Comparison of ENCODE assay signal across 1 cellular context in genomic region chr18:77074431-77074830, GRCh38.
TF ChIP-seq lines count a peak whose summit lies in the region.

No MANE protein-coding gene starts in this region.

TF ChIP-seq in HepG2, 621 proteins besides CTCF, POLR2A, EP300 and RAD21:
- TF ChIP-seq HOMEZ (CRISPR knock-in tag; IDR thresholded peaks at IDR 0.05; ENCODE audit: low read depth) (no peak), ZBTB42 (CRISPR knock-in tag; IDR thresholded peaks at IDR 0.05) (no peak), AFF4 (CRISPR knock-in tag; IDR thresholded peaks at IDR 0.05) (no peak), XRCC5 (optimal IDR thresholded peaks at IDR 0.05; ENCODE audit: low read length) (no peak), SMYD3 (CRISPR knock-in tag; IDR thresholded peaks at IDR 0.05) (no peak), JUNB (CRISPR knock-in tag; IDR thresholded peaks at IDR 0.05; ENCODE audit: borderline replicate concordance) (no peak), SATB2 (CRISPR knock-in tag; IDR thresholded peaks at IDR 0.05) (no peak), ZSCAN31 (CRISPR knock-in tag; IDR thresholded peaks at IDR 0.05; ENCODE audit: low read depth) (no peak), ELF3 (CRISPR knock-in tag; IDR thresholded peaks at IDR 0.05) (no peak), ZNF44 (CRISPR knock-in tag; IDR thresholded peaks at IDR 0.05) (no peak), RNF2 (conservative IDR thresholded peaks at IDR 0.05; ENCODE audit: low read depth) (no peak), NFE2 (CRISPR knock-in tag; IDR thresholded peaks at IDR 0.05) (no peak), ZFP82 (CRISPR knock-in tag; IDR thresholded peaks at IDR 0.05; ENCODE audit: borderline replicate concordance) (no peak), MBNL3 (CRISPR knock-in tag; conservative IDR thresholded peaks at IDR 0.05) (no peak), RARA (CRISPR knock-in tag; IDR thresholded peaks at IDR 0.05) (no peak), ARNT2 (CRISPR knock-in tag; IDR thresholded peaks at IDR 0.05; ENCODE audit: low read depth) (no peak)
